In the genomic region with DNA sequence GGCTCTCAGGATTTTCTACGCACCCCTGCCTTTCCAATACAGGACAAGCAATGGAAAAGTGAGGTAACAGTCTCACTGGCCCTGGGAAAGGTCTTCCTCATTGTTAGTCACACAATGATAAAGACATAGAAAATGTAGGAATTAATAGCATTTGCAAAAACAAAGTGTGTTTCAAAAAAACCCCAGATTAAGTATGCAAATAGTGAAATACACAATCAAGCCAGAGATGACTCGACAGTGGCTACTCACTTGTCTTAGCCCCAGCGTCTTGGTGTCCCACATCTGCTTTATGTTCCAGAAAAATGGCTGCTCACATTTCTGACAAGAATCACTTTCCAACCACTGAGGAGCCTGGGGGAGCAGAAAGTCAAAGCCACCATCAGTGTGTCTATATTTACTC, we compare ENCODE assay signal across 11 cellular contexts. TPM values are rescaled to one million over a fixed set of nuclear protein-coding genes. Genes with fewer than 3 reads are reported as not detected.
DNase-seq lines count a peak whose midpoint lies in the region; ATAC-seq and TF ChIP-seq lines count a peak whose summit lies in the region.
"Had no signal": no experiment of that assay in that cellular context is flagged by ENCODE, and none has a peak within 500 bp of the region (broad histone marks: within the 10 kb centered on the region; RNA-seq: fewer than 3 reads in every experiment).

No MANE protein-coding gene starts in this region.

- no peaks in the 10 kb centered on the region for H3F3A ChIP-seq in neural progenitor cell (ENCODE audit: low read depth)
- H3F3A ChIP-seq in GM23338 (replicated peaks; ENCODE audit: low read depth): no peaks in the 10 kb centered on the region; the same call in 1 of the 2 replicates

- H4K20me1 ChIP-seq in neural progenitor cell (ENCODE audit: low read depth) (no peaks in the 10 kb centered on the region), GM23338 (replicated peaks; ENCODE audit: insufficient read depth) (no peaks in the 10 kb centered on the region; the same call in none of the 2 replicates)

- no peaks in the 10 kb centered on the region for H3K9me2 ChIP-seq in GM23338 (ENCODE audit: insufficient read depth)

- no peak overlapping the region for H3K4me3 Mint-ChIP-seq in activated CD4-positive, alpha-beta T cell treated with anti-CD3 and anti-CD28 coated beads for 36 hours
- H3K4me3 Mint-ChIP-seq in neural progenitor cell: no peak overlapping the region
- no peak overlapping the region for H3K4me3 Mint-ChIP-seq in GM23338

- peaks cover 10% of the 10 kb centered on the region for H3K4me1 Mint-ChIP-seq in activated CD4-positive, alpha-beta T cell treated with anti-CD3 and anti-CD28 coated beads for 36 hours
- H3K4me1 Mint-ChIP-seq in neural progenitor cell (no peaks in the 10 kb centered on the region), GM23338 (no peaks in the 10 kb centered on the region; the same call in 2 of the 3 replicates)

- peak; percentile 70 for ATAC-seq in activated CD4-positive, alpha-beta T cell treated with anti-CD3 and anti-CD28 coated beads for 36 hours
- peak; percentile 92 for ATAC-seq in GM21723 (IDR thresholded peaks at IDR 0.05; ENCODE audit: unreplicated experiment)
- ATAC-seq in HG03469 (IDR thresholded peaks at IDR 0.05; ENCODE audit: unreplicated experiment): peak; percentile 90
- no peak for ATAC-seq in GM23338

- H3K9ac ChIP-seq in neural progenitor cell: no peak overlapping the region

- H3K27me3 ChIP-seq in neural progenitor cell: no peaks in the 10 kb centered on the region
- no peaks in the 10 kb centered on the region for H3K27me3 ChIP-seq in GM23338 (ENCODE audit: insufficient read depth)
- no peaks in the 10 kb centered on the region for H3K27me3 ChIP-seq in WERI-Rb-1 (ENCODE audit: insufficient read depth, low read depth, severe bottlenecking)

- H3K36me3 ChIP-seq in neural progenitor cell (peaks cover 5% of the 10 kb centered on the region), GM23338 (ENCODE audit: insufficient read depth) (peaks cover 34% of the 10 kb centered on the region), WERI-Rb-1 (peaks cover 25% of the 10 kb centered on the region)

- H3K36me3 Mint-ChIP-seq in activated CD4-positive, alpha-beta T cell treated with anti-CD3 and anti-CD28 coated beads for 36 hours (ENCODE audit: low read depth): peaks cover 53% of the 10 kb centered on the region
- peaks cover 30% of the 10 kb centered on the region for H3K36me3 Mint-ChIP-seq in neural progenitor cell
- peaks cover 67% of the 10 kb centered on the region for H3K36me3 Mint-ChIP-seq in GM23338 (ENCODE audit: low read depth)

- no peak overlapping the region for H3K4me2 ChIP-seq in neural progenitor cell
- H3K4me2 ChIP-seq in GM23338: no peak overlapping the region

- intact Hi-C loops in activated CD4-positive, alpha-beta T cell treated with anti-CD3 and anti-CD28 coated beads for 36 hours (cut with DNase I, micrococcal nuclease): no loop called here

- DNase-seq in activated CD4-positive, alpha-beta T cell treated with anti-CD3 and anti-CD28 coated beads for 36 hours: peak; percentile 25
- no peak for DNase-seq in activated CD4-positive, alpha-beta T cell treated with anti-CD3 and anti-CD28 coated beads, Interleukin-2, amount 50 U/mL, for 1 hour
- DNase-seq in neural progenitor cell (ENCODE audit: low spot score) (no peak), GM23338 (ENCODE audit: low spot score) (no peak), WERI-Rb-1 (no peak), GF-D8 (lab: John Stamatoyannopoulos, UW) (no peak)
- DNase-seq: 8988T; activated CD4-positive, alpha-beta T cell treated with anti-CD3 and anti-CD28 coated beads for 4 hours; midbrain had no signal

- H3K79me2 ChIP-seq in neural progenitor cell (ENCODE audit: low read depth) (no peaks in the 10 kb centered on the region), GM23338 (replicated peaks; ENCODE audit: insufficient read depth) (no peaks in the 10 kb centered on the region)

- H3K4me1 ChIP-seq in neural progenitor cell (no peaks in the 10 kb centered on the region), GM23338 (ENCODE audit: insufficient read depth) (no peaks in the 10 kb centered on the region)

- H3K9me3 Mint-ChIP-seq in activated CD4-positive, alpha-beta T cell treated with anti-CD3 and anti-CD28 coated beads for 36 hours (ENCODE audit: low read depth): peaks cover 2% of the 10 kb centered on the region
- H3K9me3 Mint-ChIP-seq in neural progenitor cell (no peaks in the 10 kb centered on the region), GM23338 (no peaks in the 10 kb centered on the region)

- no peak for TF ChIP-seq CTCF in neural progenitor cell (IDR thresholded peaks at IDR 0.05)
- no peak for TF ChIP-seq CTCF in GM23338 (conservative IDR thresholded peaks at IDR 0.05; ENCODE audit: low read depth in 2 of 2)
- TF ChIP-seq CTCF in WERI-Rb-1 (IDR thresholded peaks at IDR 0.05; ENCODE audit: low read depth, low read length): no peak

- POLR2A ChIA-PET in activated CD4-positive, alpha-beta T cell treated with anti-CD3 and anti-CD28 coated beads for 36 hours (lab: Charles Lee): no interaction called here

- H2AFZ ChIP-seq in neural progenitor cell (replicated peaks) (no peak overlapping the region), GM23338 (no peak overlapping the region)

- H3K4me3 ChIP-seq in neural progenitor cell (no peak overlapping the region), GM23338 (no peak overlapping the region), WERI-Rb-1 (ENCODE audit: low read depth, low read length) (no peak overlapping the region)

- H3K9me3 ChIP-seq in neural progenitor cell (ENCODE audit: low read depth) (no peaks in the 10 kb centered on the region), WERI-Rb-1 (ENCODE audit: severe bottlenecking) (no peaks in the 10 kb centered on the region)

- H3K27me3 Mint-ChIP-seq in activated CD4-positive, alpha-beta T cell treated with anti-CD3 and anti-CD28 coated beads for 36 hours: no peaks in the 10 kb centered on the region
- no peaks in the 10 kb centered on the region for H3K27me3 Mint-ChIP-seq in neural progenitor cell (ENCODE audit: insufficient read depth, low read depth)
- peaks cover 2% of the 10 kb centered on the region for H3K27me3 Mint-ChIP-seq in GM23338 (ENCODE audit: insufficient read depth, low read depth, poor library complexity)

- CTCF ChIA-PET in activated CD4-positive, alpha-beta T cell treated with anti-CD3 and anti-CD28 coated beads for 36 hours (lab: Charles Lee): no interaction called here

- H3K27ac ChIP-seq in neural progenitor cell (no peak overlapping the region), GM23338 (ENCODE audit: low read depth) (no peak overlapping the region), WERI-Rb-1 (no peak overlapping the region)

- no peak overlapping the region for H3K27ac Mint-ChIP-seq in activated CD4-positive, alpha-beta T cell treated with anti-CD3 and anti-CD28 coated beads for 36 hours
- peak overlapping the region; percentile 33 for H3K27ac Mint-ChIP-seq in neural progenitor cell
- H3K27ac Mint-ChIP-seq in GM23338: no peak overlapping the region

TF ChIP-seq in GM23338, 12 proteins besides CTCF, POLR2A, EP300 and RAD21 (continues in another document):
- TF ChIP-seq JUNB (IDR thresholded peaks at IDR 0.05; ENCODE audit: unreplicated experiment) (no peak), CREB1 (CRISPR knock-in tag; IDR thresholded peaks at IDR 0.05; ENCODE audit: low read depth) (no peak), EZH2 (IDR thresholded peaks at IDR 0.05; ENCODE audit: low read depth, unreplicated experiment) (no peak), ZNF331 (CRISPR knock-in tag; IDR thresholded peaks at IDR 0.05; ENCODE audit: low read depth) (no peak), NANOG (IDR thresholded peaks at IDR 0.05; ENCODE audit: borderline replicate concordance) (no peak), POLR2AphosphoS5 (IDR thresholded peaks at IDR 0.05; ENCODE audit: low read depth) (no peak)
- TF ChIP-seq, protein P1, sequence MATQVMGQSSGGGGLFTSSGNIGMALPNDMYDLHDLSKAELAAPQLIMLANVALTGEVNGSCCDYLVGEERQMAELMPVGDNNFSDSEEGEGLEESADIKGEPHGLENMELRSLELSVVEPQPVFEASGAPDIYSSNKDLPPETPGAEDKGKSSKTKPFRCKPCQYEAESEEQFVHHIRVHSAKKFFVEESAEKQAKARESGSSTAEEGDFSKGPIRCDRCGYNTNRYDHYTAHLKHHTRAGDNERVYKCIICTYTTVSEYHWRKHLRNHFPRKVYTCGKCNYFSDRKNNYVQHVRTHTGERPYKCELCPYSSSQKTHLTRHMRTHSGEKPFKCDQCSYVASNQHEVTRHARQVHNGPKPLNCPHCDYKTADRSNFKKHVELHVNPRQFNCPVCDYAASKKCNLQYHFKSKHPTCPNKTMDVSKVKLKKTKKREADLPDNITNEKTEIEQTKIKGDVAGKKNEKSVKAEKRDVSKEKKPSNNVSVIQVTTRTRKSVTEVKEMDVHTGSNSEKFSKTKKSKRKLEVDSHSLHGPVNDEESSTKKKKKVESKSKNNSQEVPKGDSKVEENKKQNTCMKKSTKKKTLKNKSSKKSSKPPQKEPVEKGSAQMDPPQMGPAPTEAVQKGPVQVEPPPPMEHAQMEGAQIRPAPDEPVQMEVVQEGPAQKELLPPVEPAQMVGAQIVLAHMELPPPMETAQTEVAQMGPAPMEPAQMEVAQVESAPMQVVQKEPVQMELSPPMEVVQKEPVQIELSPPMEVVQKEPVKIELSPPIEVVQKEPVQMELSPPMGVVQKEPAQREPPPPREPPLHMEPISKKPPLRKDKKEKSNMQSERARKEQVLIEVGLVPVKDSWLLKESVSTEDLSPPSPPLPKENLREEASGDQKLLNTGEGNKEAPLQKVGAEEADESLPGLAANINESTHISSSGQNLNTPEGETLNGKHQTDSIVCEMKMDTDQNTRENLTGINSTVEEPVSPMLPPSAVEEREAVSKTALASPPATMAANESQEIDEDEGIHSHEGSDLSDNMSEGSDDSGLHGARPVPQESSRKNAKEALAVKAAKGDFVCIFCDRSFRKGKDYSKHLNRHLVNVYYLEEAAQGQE (IDR thresholded peaks at IDR 0.05; ENCODE audit: unreplicated experiment): no peak
- TF ChIP-seq, protein P2, sequence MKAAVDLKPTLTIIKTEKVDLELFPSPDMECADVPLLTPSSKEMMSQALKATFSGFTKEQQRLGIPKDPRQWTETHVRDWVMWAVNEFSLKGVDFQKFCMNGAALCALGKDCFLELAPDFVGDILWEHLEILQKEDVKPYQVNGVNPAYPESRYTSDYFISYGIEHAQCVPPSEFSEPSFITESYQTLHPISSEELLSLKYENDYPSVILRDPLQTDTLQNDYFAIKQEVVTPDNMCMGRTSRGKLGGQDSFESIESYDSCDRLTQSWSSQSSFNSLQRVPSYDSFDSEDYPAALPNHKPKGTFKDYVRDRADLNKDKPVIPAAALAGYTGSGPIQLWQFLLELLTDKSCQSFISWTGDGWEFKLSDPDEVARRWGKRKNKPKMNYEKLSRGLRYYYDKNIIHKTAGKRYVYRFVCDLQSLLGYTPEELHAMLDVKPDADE (IDR thresholded peaks at IDR 0.05): no peak

RNA-seq across cellular contexts. Expression of a gene that starts 47.0 kb away (rescaled TPM):
- 10 to 100 TPM in 1 of 2 experiments, 1 to 10 TPM in 1; 8.8 to 10.1 TPM for total RNA-seq in activated CD4-positive, alpha-beta T cell treated with anti-CD3 and anti-CD28 coated beads for 36 hours
- total RNA-seq in neural progenitor cell (ENCODE audit: low replicate concordance): 4.9 and 5.1 TPM in 2 replicates
- 25.5 and 26.2 TPM in 2 replicates for total RNA-seq in GM23338 (2014; rRNA removed; shearing (Covaris generic))
- polyA plus RNA-seq in GM23338 (2016; fragmentation: Nextera tagmentation; extraction: Ambion mirVana): 7.3 and 8.8 TPM in 2 replicates
